8 cellular contexts compared by ENCODE assay signal in genomic region chr5:172283862-172284274, GRCh38. TPM values are rescaled to one million over a fixed set of nuclear protein-coding genes. Genes with fewer than 3 reads are reported as not detected.
DNase-seq lines count a peak whose midpoint lies in the region; ATAC-seq and TF ChIP-seq lines count a peak whose summit lies in the region.

No MANE protein-coding gene starts in this region.

- peak; percentile 85 for ATAC-seq in HG03280 (IDR thresholded peaks at IDR 0.05; ENCODE audit: unreplicated experiment)

- peak overlapping the region; percentile 74 for H3K27ac ChIP-seq in C4-2B

- H3K4me3 ChIP-seq in mononuclear cell (ENCODE audit: low read length), result peak overlapping the region; percentile 62

- H3K27me3 ChIP-seq in mononuclear cell (ENCODE audit: insufficient read depth, low read length), result no peaks in the 10 kb centered on the region

- peaks cover 20% of the 10 kb centered on the region for H3K4me1 ChIP-seq in mononuclear cell (ENCODE audit: insufficient read depth, low read length)

- no peak for TF ChIP-seq CTCF in C4-2B (conservative IDR thresholded peaks at IDR 0.05)

- no peaks in the 10 kb centered on the region for H3K9me3 ChIP-seq in mononuclear cell (ENCODE audit: low read depth, low read length)

- peak; percentile 89 for DNase-seq in NCI-H774 (lab: John Stamatoyannopoulos, UW)
- peak; percentile 82 for DNase-seq in activated CD8-positive, alpha-beta memory T cell treated with anti-CD3 and anti-CD28 coated beads, Interleukin-2, amount 50 U/mL, for 4 hours
- DNase-seq in epidermal melanocyte (ENCODE audit: insufficient read length, low spot score), result peak; percentile 88
- DNase-seq in stimulated activated CD8-positive, alpha-beta memory T cell treated with anti-CD3 and anti-CD28 coated beads, Interleukin-4, amount 100 ng/mL, for 24 hours (ENCODE audit: low read depth), result peak; percentile 68

- TF ChIP-seq POLR2A in GM19099 (IDR thresholded peaks at IDR 0.05; ENCODE audit: extremely low read depth, insufficient read length, low read depth), result peak; percentile 77

RNA-seq across cellular contexts. Expression of gene UBTD2, which starts 0.3 kb away (rescaled TPM):
- 1.7 TPM for total RNA-seq in mononuclear cell

Comparison
In these comparisons a context has a peak if more than half of its experiments do, and no peak if none do; other contexts are left out.
1. Peak in every context shown above with its lines: DNase-seq, ATAC-seq, H3K4me3 ChIP-seq and H3K27ac ChIP-seq.